ENCODE assay signal across 8 cellular contexts in genomic region chr14:73771848-73772705, GRCh38. TPM values are rescaled to one million over a fixed set of nuclear protein-coding genes. Genes with fewer than 3 reads are reported as not detected.
DNase-seq lines count a peak whose midpoint lies in the region; ATAC-seq, FAIRE-seq and TF ChIP-seq lines count a peak whose summit lies in the region.

No MANE protein-coding gene starts in this region.

- peaks cover 5% of the 10 kb centered on the region; the same call in 1 of the 3 replicates for H3K36me3 ChIP-seq in K562 (ENCODE audit: control insufficient read depth, insufficient read depth, low read length)

- CTCF ChIA-PET in K562 (lab: Yijun Ruan, JAX; ENCODE audit: low intra/inter-chr PET ratio) = no interaction called here

- H3K79me2 ChIP-seq in K562 (ENCODE audit: control insufficient read depth, insufficient read depth, low read length) = peaks cover 79% of the 10 kb centered on the region

- ATAC-seq in GM21528 (IDR thresholded peaks at IDR 0.05; ENCODE audit: low FRiP score, unreplicated experiment) (peak; percentile 45), K562 (peak; percentile 91)

- in situ Hi-C loops in K562 (cut with MboI) = no loop called here

- peak; percentile 11; the same call in 1 of the 2 replicates for TF ChIP-seq RAD21 in Ishikawa (IDR thresholded peaks at IDR 0.05; ENCODE audit: low read depth)
- TF ChIP-seq RAD21 in K562 (CRISPR knock-in tag; conservative IDR thresholded peaks at IDR 0.05 in 1 of 2, IDR thresholded peaks at IDR 0.05 in 1 of 2) = peak in 1 of 2 experiments; percentile 2; a peak in 1 of 4 replicates

- POLR2A ChIA-PET in K562 (lab: Yijun Ruan, JAX) = interaction anchor here (0.6 to 7.2 kb wide), 12 partner anchors 8 to 440 kb away, joined by 3 to 41 read pairs (median 4); a partner anchor contains a TSS

- H4K20me1 ChIP-seq in K562 (replicated peaks; ENCODE audit: control insufficient read depth, insufficient read depth, low read length) = no peaks in the 10 kb centered on the region

- TF ChIP-seq POLR2A in K562 (conservative IDR thresholded peaks at IDR 0.05) = no peak

- H3K9ac ChIP-seq in K562 (ENCODE audit: insufficient read depth in 1 of 2, low read depth in 2 of 2, low read length in 2 of 2) = peak overlapping the region; percentile 31 to 45

- H3K27me3 ChIP-seq in K562 (ENCODE audit: control insufficient read depth in 2 of 2, insufficient read depth in 2 of 2, low read length in 2 of 2) = no peaks in the 10 kb centered on the region
- no peaks in the 10 kb centered on the region for H3K27me3 ChIP-seq in layer of hippocampus (ENCODE audit: control insufficient read depth, insufficient read depth, low read length)

- peak overlapping the region; percentile 68 for H3K4me2 ChIP-seq in K562 (ENCODE audit: insufficient read depth, low read length)

- FAIRE-seq in K562 (lab: Jason Lieb, UNC) (peak; percentile 94), RCC 7860 (lab: Jason Lieb, UNC) (no peak)

- 0 out of 2 replicates have a peak overlapping the region, but pooled peaks have one; percentile 23 for H2AFZ ChIP-seq in K562 (ENCODE audit: low read depth, low read length)

- H3K4me1 ChIP-seq in K562 (replicated peaks in 1 of 2; ENCODE audit: control insufficient read depth in 2 of 2, insufficient read depth in 2 of 2, low read length in 2 of 2) = peaks cover 38 to 45% of the 10 kb centered on the region in 2 experiments

- BruUV-seq in K562 (replicated peaks; lab: Mats Ljungman, UMichigan) = no TSS peak

- H3K9me1 ChIP-seq in K562 (ENCODE audit: control insufficient read depth, insufficient read depth, low read length) = peaks cover 8% of the 10 kb centered on the region

- 0% methylated on average over 6 of the region's 7 CpGs for WGBS in K562 (ENCODE audit: insufficient coverage, low coverage, missing lambda C conversion rate)

- H3K4me3 ChIP-seq in K562 = no peak overlapping the region

- no peaks in the 10 kb centered on the region for H3K9me3 ChIP-seq in K562 (replicated peaks; ENCODE audit: control insufficient read depth, insufficient read depth, low read depth, low read length)

- intact Hi-C loops in K562 (cut with micrococcal nuclease) = no loop called here

- TF ChIP-seq EP300 in Ishikawa (IDR thresholded peaks at IDR 0.05; ENCODE audit: borderline replicate concordance) (peak; percentile 68), K562 (IDR thresholded peaks at IDR 0.05; ENCODE audit: low read length) (peak; percentile 83)

- DNase-seq in GF-D8 (lab: John Stamatoyannopoulos, UW) (peak; percentile 38), T-helper 2 cell (peak in 4 of 5 experiments; percentile 44 to 74 (median 61)), K562 (ENCODE audit: extremely low read depth in 1 of 4, low spot score in 3 of 4) (peak; percentile 81 to 94 (median 86)), RCC 7860 (ENCODE audit: low spot score) (no peak)
- DNase-seq in stimulated activated CD8-positive, alpha-beta memory T cell treated with anti-CD3 and anti-CD28 coated beads, Interleukin-12 subunit alpha, Interleukin-12 subunit beta, amount 100 ng/mL, for 4 hours (ENCODE audit: low read depth) = peak; percentile 56

- TF ChIP-seq CTCF in K562 (IDR thresholded peaks at IDR 0.05 in 2 of 3, conservative IDR thresholded peaks at IDR 0.05 in 1 of 3; ENCODE audit: insufficient read depth in 2 of 3, low read depth in 1 of 3, low read length in 3 of 3) = no peak

- peak overlapping the region; percentile 76 for H3K27ac ChIP-seq in K562 (ENCODE audit: extremely low read depth, low read depth, low read length)
- peak overlapping the region; percentile 25 for H3K27ac ChIP-seq in layer of hippocampus (ENCODE audit: low read depth, low read length)

TF ChIP-seq in Ishikawa, 13 proteins besides CTCF, POLR2A, EP300 and RAD21 (continues in another document):
- TF ChIP-seq EGR1 (IDR thresholded peaks at IDR 0.05) = peak; percentile 98
- TF ChIP-seq MAX (IDR thresholded peaks at IDR 0.05) = peak; percentile 99
- no peak for TF ChIP-seq REST (IDR thresholded peaks at IDR 0.05; ENCODE audit: low read depth)
- TF ChIP-seq CREB1 (IDR thresholded peaks at IDR 0.05; ENCODE audit: low read depth) = no peak
- no peak for TF ChIP-seq FOXM1 (IDR thresholded peaks at IDR 0.05; ENCODE audit: borderline replicate concordance, low read depth)
- TF ChIP-seq NFIC (IDR thresholded peaks at IDR 0.05) = peak; percentile 90

TF ChIP-seq in K562, 482 proteins besides CTCF, POLR2A, EP300 and RAD21 (continues in another document):
- TF ChIP-seq POLR2H (tag; IDR thresholded peaks at IDR 0.05; ENCODE audit: low read depth) = 0 out of 2 replicates have a peak, but pooled peaks have one; percentile 35
- no peak for TF ChIP-seq ZNF165 (CRISPR knock-in tag; IDR thresholded peaks at IDR 0.05; ENCODE audit: borderline replicate concordance)
- TF ChIP-seq MAX (CRISPR knock-in tag; IDR thresholded peaks at IDR 0.05) = peak; percentile 89
- 0 out of 2 replicates have a peak, but pooled peaks have one; percentile 24 for TF ChIP-seq ZNF589 (CRISPR knock-in tag; IDR thresholded peaks at IDR 0.05; ENCODE audit: low read depth)
- TF ChIP-seq LEF1 (IDR thresholded peaks at IDR 0.05) = peak; percentile 80
- TF ChIP-seq DMBX1 (CRISPR knock-in tag; IDR thresholded peaks at IDR 0.05; ENCODE audit: borderline replicate concordance) = peak; percentile 83; the same call in 1 of the 2 replicates
- peak; percentile 67 for TF ChIP-seq NBN (IDR thresholded peaks at IDR 0.05; ENCODE audit: low read depth)
- no peak for TF ChIP-seq CEBPG (CRISPR knock-in tag; IDR thresholded peaks at IDR 0.05)
- TF ChIP-seq CEBPG (tag; conservative IDR thresholded peaks at IDR 0.05 in 1 of 2, IDR thresholded peaks at IDR 0.05 in 1 of 2) = peak; percentile 29 to 43; a peak in 2 of 4 replicates
- no peak for TF ChIP-seq CBX5 (IDR thresholded peaks at IDR 0.05; ENCODE audit: borderline replicate concordance, low read depth)
- no peak for TF ChIP-seq CREB1 (IDR thresholded peaks at IDR 0.05)
- 0 out of 2 replicates have a peak, but pooled peaks have one; percentile 39 for TF ChIP-seq CREB1 (CRISPR knock-in tag; IDR thresholded peaks at IDR 0.05)
- peak; percentile 83 for TF ChIP-seq KLF16 (IDR thresholded peaks at IDR 0.05)
- peak; percentile 95 for TF ChIP-seq SMAD4 (CRISPR knock-in tag; conservative IDR thresholded peaks at IDR 0.05)
- TF ChIP-seq MTA1 (IDR thresholded peaks at IDR 0.05; ENCODE audit: borderline replicate concordance) = 0 out of 2 replicates have a peak, but pooled peaks have one; percentile 28
- no peak for TF ChIP-seq DEAF1 (CRISPR knock-in tag; IDR thresholded peaks at IDR 0.05)
- TF ChIP-seq CBX3 (IDR thresholded peaks at IDR 0.05; ENCODE audit: borderline replicate concordance in 1 of 2, low read length in 2 of 2) = peak in 1 of 2 experiments; percentile 67; a peak in 1 of 3 replicates
- peak; percentile 51; the same call in 1 of the 2 replicates for TF ChIP-seq NCOA1 (IDR thresholded peaks at IDR 0.05; ENCODE audit: low read depth)
- peak; percentile 66; the same call in 1 of the 2 replicates for TF ChIP-seq ETS1 (conservative IDR thresholded peaks at IDR 0.05; ENCODE audit: control insufficient read depth, low read depth, low read length)
- no peak for TF ChIP-seq CAMTA2 (CRISPR knock-in tag; conservative IDR thresholded peaks at IDR 0.05)
- peak; percentile 51; the same call in 1 of the 2 replicates for TF ChIP-seq ZNF274 (IDR thresholded peaks at IDR 0.05; ENCODE audit: borderline replicate concordance, low read depth, low read length)

RNA-seq across cellular contexts. Expression of gene PNMA1, which starts 57.9 kb away (rescaled TPM):
- total RNA-seq in K562 (2011; cell fraction: chromatin; rRNA removed; ENCODE audit: low replicate concordance) = 5.1 and 6.7 TPM in 2 replicates
- 6.8 and 8.0 TPM in 2 replicates for total RNA-seq in K562 (2011; cell fraction: nucleolus; rRNA removed)
- total RNA-seq in K562 (2011; cell fraction: nucleoplasm; rRNA removed) = 8.8 and 9.7 TPM in 2 replicates
- total RNA-seq in K562 (2014; rRNA removed) = 4.6 and 4.7 TPM in 2 replicates
- 7.9 and 8.7 TPM in 2 replicates for total RNA-seq in K562 (2014; rRNA removed; fragmentation: Illumina TruSeq; extraction: Trizol)
- total RNA-seq in K562 (2015; rRNA removed; fragmentation: Illumina TruSeq; extraction: Trizol) = 6.6 and 7.1 TPM in 2 replicates
- total RNA-seq in K562 (2021) = 24.8 and 26.4 TPM in 2 replicates
- 7.5 and 11.3 TPM in 2 replicates for polyA plus RNA-seq in K562 (2011; rRNA removed)
- 6.3 and 7.9 TPM in 2 replicates for polyA plus RNA-seq in K562 (2011; cell fraction: cytosol; rRNA removed)
- 6.2 and 6.9 TPM in 2 replicates for polyA plus RNA-seq in K562 (2011; cell fraction: nucleus; rRNA removed)
- 18.6 and 26.5 TPM in 2 replicates for polyA plus RNA-seq in K562 (2012)
- 15.5 and 15.7 TPM in 2 replicates for polyA plus RNA-seq in K562 (2014; fragmentation: Illumina TruSeq; extraction: Trizol)
- polyA plus RNA-seq in K562 (2014; fragmentation: Nextera tagmentation; extraction: Ambion mirVana) = 1 to 10 TPM; 1.7 to 2.4 TPM
- polyA plus RNA-seq in K562 (2014; rRNA removed) = 12.7 and 15.1 TPM in 2 replicates
- polyA minus RNA-seq in K562 (2011; rRNA and poly(A)+ RNA removed) = 6.4 and 9.0 TPM in 2 replicates
- 4.3 and 7.6 TPM in 2 replicates for polyA minus RNA-seq in K562 (2011; cell fraction: cytosol; rRNA and poly(A)+ RNA removed)
- polyA minus RNA-seq in K562 (2011; cell fraction: nucleus; rRNA and poly(A)+ RNA removed) = 3.3 and 3.4 TPM in 2 replicates
